In genomic region chr3:185225523-185225922, GRCh38 we compare ENCODE assay signal across 19 cellular contexts. TPM values are rescaled to one million over a fixed set of nuclear protein-coding genes. Genes with fewer than 3 reads are reported as not detected.
DNase-seq lines count a peak whose midpoint lies in the region; ATAC-seq and TF ChIP-seq lines count a peak whose summit lies in the region.
"Had no signal": no experiment of that assay in that cellular context is flagged by ENCODE, and none has a peak within 500 bp of the region (broad histone marks: within the 10 kb centered on the region; RNA-seq: fewer than 3 reads in every experiment).

No MANE protein-coding gene starts in this region.

- H3K4me1 Mint-ChIP-seq in activated CD8-positive, alpha-beta T cell treated with anti-CD3 and anti-CD28 coated beads, Interleukin-2, amount 10 ng/mL, durations not matched to agents 7 days and 5 days (ENCODE audit: low read depth), result no peaks in the 10 kb centered on the region
- H3K4me1 Mint-ChIP-seq: activated naive CD8-positive, alpha-beta T cell treated with anti-CD3 and anti-CD28 coated beads, Interleukin-2, amount 10 ng/mL, durations not matched to agents 7 days and 5 days; natural killer cell had no signal

- no peaks in the 10 kb centered on the region for H3K27me3 ChIP-seq in mesenchymal stem cell (ENCODE audit: control insufficient read depth in 1 of 2, insufficient read depth in 1 of 2, low read length in 2 of 2)
- no peaks in the 10 kb centered on the region for H3K27me3 ChIP-seq in gastrocnemius medialis
- H3K27me3 ChIP-seq: BLaER1, tibial artery had no signal

- POLR2A ChIA-PET in activated CD8-positive, alpha-beta T cell treated with anti-CD3 and anti-CD28 coated beads, Interleukin-2, amount 10 ng/mL, durations not matched to agents 7 days and 5 days (lab: Charles Lee), result no interaction called here

- H2AFZ ChIP-seq in mesenchymal stem cell (ENCODE audit: low read depth, low read length), result no peak overlapping the region

- H3K9me3 ChIP-seq in mesenchymal stem cell (ENCODE audit: control insufficient read depth, low read length) (no peaks in the 10 kb centered on the region), gastrocnemius medialis (no peaks in the 10 kb centered on the region)
- H3K9me3 ChIP-seq: BLaER1, lower lobe of right lung, tibial artery had no signal

- no peak overlapping the region for H4K8ac ChIP-seq in mesenchymal stem cell (ENCODE audit: low read length)

- no peak overlapping the region for H3K4me3 ChIP-seq in AG09309 (ENCODE audit: control insufficient read depth, low read depth, low read length)
- no peak overlapping the region for H3K4me3 ChIP-seq in choroid plexus epithelial cell (ENCODE audit: low read depth, low read length)
- H3K4me3 ChIP-seq in mesenchymal stem cell (ENCODE audit: insufficient read depth in 1 of 2, low read depth in 1 of 2, low read length in 2 of 2), result no peak overlapping the region
- no peak overlapping the region for H3K4me3 ChIP-seq in gastrocnemius medialis
- H3K4me3 ChIP-seq: BLaER1, lower lobe of right lung, tibial artery had no signal

- H3K9me3 Mint-ChIP-seq in activated CD8-positive, alpha-beta T cell treated with anti-CD3 and anti-CD28 coated beads, Interleukin-2, amount 10 ng/mL, durations not matched to agents 7 days and 5 days (ENCODE audit: insufficient read depth), result no peaks in the 10 kb centered on the region
- H3K9me3 Mint-ChIP-seq: activated naive CD8-positive, alpha-beta T cell treated with anti-CD3 and anti-CD28 coated beads, Interleukin-2, amount 10 ng/mL, durations not matched to agents 7 days and 5 days; natural killer cell had no signal

- no peak overlapping the region for H3K27ac Mint-ChIP-seq in activated CD8-positive, alpha-beta T cell treated with anti-CD3 and anti-CD28 coated beads, Interleukin-2, amount 10 ng/mL, durations not matched to agents 7 days and 5 days
- H3K27ac Mint-ChIP-seq: activated naive CD8-positive, alpha-beta T cell treated with anti-CD3 and anti-CD28 coated beads, Interleukin-2, amount 10 ng/mL, durations not matched to agents 7 days and 5 days; natural killer cell had no signal

- no peaks in the 10 kb centered on the region for H3K27me3 Mint-ChIP-seq in activated CD8-positive, alpha-beta T cell treated with anti-CD3 and anti-CD28 coated beads, Interleukin-2, amount 10 ng/mL, durations not matched to agents 7 days and 5 days (ENCODE audit: low read depth)
- H3K27me3 Mint-ChIP-seq: activated naive CD8-positive, alpha-beta T cell treated with anti-CD3 and anti-CD28 coated beads, Interleukin-2, amount 10 ng/mL, durations not matched to agents 7 days and 5 days had no signal

- peak overlapping the region; percentile 74 for H3K9ac ChIP-seq in mesenchymal stem cell (ENCODE audit: low read length)
- H3K9ac ChIP-seq: BLaER1 had no signal

- in situ Hi-C loops in gastrocnemius medialis (cut with MboI; ENCODE audit: low sequenced_read_pairs in 4 of 4), result no loop called here

- H3K14ac ChIP-seq in mesenchymal stem cell (ENCODE audit: low read length in 2 of 2), result no peak overlapping the region

- H3K18ac ChIP-seq in mesenchymal stem cell (ENCODE audit: low read depth in 1 of 2, low read length in 2 of 2), result no peak overlapping the region

- H3K4ac ChIP-seq in mesenchymal stem cell (ENCODE audit: low read depth in 1 of 2, low read length in 2 of 2), result no peak overlapping the region

- no peak overlapping the region for H2BK12ac ChIP-seq in mesenchymal stem cell (ENCODE audit: low read length in 2 of 2)

- no peak for ATAC-seq in activated CD8-positive, alpha-beta T cell treated with anti-CD3 and anti-CD28 coated beads, Interleukin-2, amount 10 ng/mL, durations not matched to agents 7 days and 5 days
- ATAC-seq in gastrocnemius medialis, result no peak
- ATAC-seq: lower lobe of right lung, natural killer cell had no signal

- TF ChIP-seq POLR2A in gastrocnemius medialis (IDR thresholded peaks at IDR 0.05), result no peak

- H3K4me1 ChIP-seq in mesenchymal stem cell (ENCODE audit: control insufficient read depth, insufficient read depth, low read depth, low read length), result peaks cover 2% of the 10 kb centered on the region
- H3K4me1 ChIP-seq in gastrocnemius medialis, result no peaks in the 10 kb centered on the region
- H3K4me1 ChIP-seq: BLaER1, lower lobe of right lung, tibial artery had no signal

- no peak overlapping the region for H3K4me3 Mint-ChIP-seq in activated CD8-positive, alpha-beta T cell treated with anti-CD3 and anti-CD28 coated beads, Interleukin-2, amount 10 ng/mL, durations not matched to agents 7 days and 5 days
- H3K4me3 Mint-ChIP-seq: activated naive CD8-positive, alpha-beta T cell treated with anti-CD3 and anti-CD28 coated beads, Interleukin-2, amount 10 ng/mL, durations not matched to agents 7 days and 5 days; natural killer cell had no signal

- no peak overlapping the region for H3K23ac ChIP-seq in mesenchymal stem cell (ENCODE audit: low read length in 2 of 2)

- intact Hi-C loops in head of caudate nucleus (cut with DNase I) (no loop called here), gastrocnemius medialis (cut with DNase I; ENCODE audit: low total_unique reads) (no loop called here)

- no peak overlapping the region for H2BK5ac ChIP-seq in mesenchymal stem cell (ENCODE audit: low read depth, low read length, poor library complexity, severe bottlenecking)

- no peak overlapping the region for H4K91ac ChIP-seq in mesenchymal stem cell (ENCODE audit: low read length)

- no peaks in the 10 kb centered on the region for H3K79me1 ChIP-seq in mesenchymal stem cell (replicated peaks; ENCODE audit: low read length, poor library complexity, severe bottlenecking)

- TF ChIP-seq CTCF in AG09309 (IDR thresholded peaks at IDR 0.05; ENCODE audit: control insufficient read depth, insufficient read depth, low read depth, low read length, missing control alignments) (no peak), choroid plexus epithelial cell (conservative IDR thresholded peaks at IDR 0.05; ENCODE audit: low read depth, low read length) (no peak), gastrocnemius medialis (IDR thresholded peaks at IDR 0.05 in 4 of 5, conservative IDR thresholded peaks at IDR 0.05 in 1 of 5) (no peak)

- DNase-seq in AG09309 (ENCODE audit: low read depth), result peak; percentile 20
- DNase-seq in LHCN-M2 (ENCODE audit: low read depth), result peak; percentile 35
- peak; percentile 78 for DNase-seq in choroid plexus epithelial cell (ENCODE audit: low read depth)
- peak; percentile 8 for DNase-seq in mesenchymal stem cell
- no peak for DNase-seq in activated CD8-positive, alpha-beta T cell treated with anti-CD3 and anti-CD28 coated beads, Interleukin-2, amount 10 ng/mL, durations not matched to agents 7 days and 5 days
- no peak for DNase-seq in head of caudate nucleus
- DNase-seq in gastrocnemius medialis, result no peak
- no peak for DNase-seq in AML-193 (lab: John Stamatoyannopoulos, UW)
- DNase-seq: activated CD4-positive, alpha-beta T cell treated with anti-CD3 and anti-CD28 coated beads for 48 hours; activated naive CD8-positive, alpha-beta T cell treated with anti-CD3 and anti-CD28 coated beads, Interleukin-2, amount 10 ng/mL, durations not matched to agents 7 days and 5 days; activated T-cell treated with anti-CD3 and anti-CD28 coated beads for 4 hours; cortex of kidney; lower lobe of right lung; MV-4-11; natural killer cell; NK-92 treated with Interleukin-12 subunit alpha and Interleukin-12 subunit beta, amount 100 ng/mL, for 24 hours; SIG-M5; tibial artery had no signal

- H3K36me3 Mint-ChIP-seq in activated CD8-positive, alpha-beta T cell treated with anti-CD3 and anti-CD28 coated beads, Interleukin-2, amount 10 ng/mL, durations not matched to agents 7 days and 5 days (ENCODE audit: low read depth), result no peaks in the 10 kb centered on the region
- H3K36me3 Mint-ChIP-seq: natural killer cell had no signal

- CTCF ChIA-PET in activated CD8-positive, alpha-beta T cell treated with anti-CD3 and anti-CD28 coated beads, Interleukin-2, amount 10 ng/mL, durations not matched to agents 7 days and 5 days (lab: Charles Lee), result interaction anchor here (1.4 kb wide), 1 partner anchor 10 kb away, joined by 3 read pairs; no protein-coding TSS in a partner anchor

- no peak overlapping the region for H2BK15ac ChIP-seq in mesenchymal stem cell (ENCODE audit: low read depth, poor library complexity, severe bottlenecking)

- H2BK120ac ChIP-seq in mesenchymal stem cell (ENCODE audit: low read depth, low read length), result no peak overlapping the region

- H3K27ac ChIP-seq in mesenchymal stem cell (ENCODE audit: low read length, poor library complexity, severe bottlenecking) (peak overlapping the region; percentile 81), gastrocnemius medialis (no peak overlapping the region)
- H3K27ac ChIP-seq: BLaER1, lower lobe of right lung, tibial artery had no signal

- H3K4me2 ChIP-seq in mesenchymal stem cell (ENCODE audit: low read length, poor library complexity, severe bottlenecking), result no peak overlapping the region
- H3K4me2 ChIP-seq: BLaER1 had no signal

- H3K36me3 ChIP-seq in mesenchymal stem cell (ENCODE audit: control insufficient read depth in 1 of 2, insufficient read depth in 2 of 2, low read depth in 1 of 2, low read length in 2 of 2) (no peaks in the 10 kb centered on the region), gastrocnemius medialis (no peaks in the 10 kb centered on the region)
- H3K36me3 ChIP-seq: BLaER1 had no signal

- no peak overlapping the region for H2AK5ac ChIP-seq in mesenchymal stem cell (ENCODE audit: low read length, severe bottlenecking)

RNA-seq across cellular contexts. Expression of gene EHHADH, which starts 28.3 kb away (rescaled TPM):
- total RNA-seq in LHCN-M2 (2014; rRNA removed) (6.6 and 13.6 TPM in 2 replicates), gastrocnemius medialis (1 to 10 TPM; 1.4 to 3.4 (median 1.7) TPM)
- 4.9 TPM for polyA plus RNA-seq in LHCN-M2 (2012)
- polyA plus RNA-seq in mesenchymal stem cell (2013, experiment 1 of 2), result 0.17 TPM
- 0.15 TPM for polyA plus RNA-seq in mesenchymal stem cell (2013, experiment 2 of 2)
- 1 to 10 TPM; 4.8 to 4.9 TPM for total RNA-seq in activated CD8-positive, alpha-beta T cell treated with anti-CD3 and anti-CD28 coated beads, Interleukin-2, amount 10 ng/mL, durations not matched to agents 7 days and 5 days

Comparison
In these comparisons a context has a peak if more than half of its experiments do, and no peak if none do; other contexts are left out.
1. DNase-seq: peak in AG09309 (single experiment), LHCN-M2 (single experiment), choroid plexus epithelial cell (single experiment) and mesenchymal stem cell (single experiment); none in activated CD8-positive, alpha-beta T cell treated with anti-CD3 and anti-CD28 coated beads, Interleukin-2, amount 10 ng/mL, durations not matched to agents 7 days and 5 days (single experiment), head of caudate nucleus (0 of 42), gastrocnemius medialis (0 of 2) and AML-193 (0 of 2).